1 cellular context compared by ENCODE assay signal in the genomic region with DNA sequence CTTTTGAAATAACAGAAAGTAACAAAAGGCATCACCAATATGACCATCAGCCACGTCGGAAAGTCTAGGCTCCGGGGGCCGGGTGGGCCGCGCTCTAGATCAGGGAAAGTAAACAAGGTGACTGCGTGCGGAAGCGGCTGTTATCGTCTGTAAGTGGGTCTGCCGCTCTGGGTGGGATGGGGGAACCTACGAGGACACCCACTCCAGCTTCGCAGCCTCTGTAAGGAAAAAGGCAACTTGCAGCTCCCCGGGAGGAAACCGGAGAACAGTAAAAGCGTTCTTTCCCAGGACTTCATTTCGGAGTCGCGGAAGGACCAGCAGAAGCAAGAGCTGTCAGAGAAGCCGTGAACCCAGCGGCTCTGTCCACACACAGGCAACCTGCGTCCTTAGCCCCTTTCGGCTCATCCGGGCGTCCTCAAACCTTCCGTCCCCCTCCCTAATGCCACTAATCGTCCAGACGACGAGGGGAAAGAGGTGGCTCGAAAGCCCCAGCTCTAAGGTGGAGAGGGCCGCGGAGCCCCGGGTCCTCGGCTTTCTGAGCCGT.
TF ChIP-seq lines count a peak whose summit lies in the region.

No MANE protein-coding gene starts in this region.

TF ChIP-seq in H1, 55 proteins besides CTCF, POLR2A, EP300 and RAD21 (continued from another document):
- TF ChIP-seq SIN3A (conservative IDR thresholded peaks at IDR 0.05 in 1 of 2, IDR thresholded peaks at IDR 0.05 in 1 of 2; ENCODE audit: low read depth in 1 of 2, low read length in 2 of 2) (peak in 1 of 2 experiments; percentile 47; a peak in 1 of 4 replicates), RXRA (IDR thresholded peaks at IDR 0.05; ENCODE audit: insufficient read depth, low read depth, low read length) (no peak)
